1 cellular context compared by ENCODE assay signal in the genomic region with DNA sequence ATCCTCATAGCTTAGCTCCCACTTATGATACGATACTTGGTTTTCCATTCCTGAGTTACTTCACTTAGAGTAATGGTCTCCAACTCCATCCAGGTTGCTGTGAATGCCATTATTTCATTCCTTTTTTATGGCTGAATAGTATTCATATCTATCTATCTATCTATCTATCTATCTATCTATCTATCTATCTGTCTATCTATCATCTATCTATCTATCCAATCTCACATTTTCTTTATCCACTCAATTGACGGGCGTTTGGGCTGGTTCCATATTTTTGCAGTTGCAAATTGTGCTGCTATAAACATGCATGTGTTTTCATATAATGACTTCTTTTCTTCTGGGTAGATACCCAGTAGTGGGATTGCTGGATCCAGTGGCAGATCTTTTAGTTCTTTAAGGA.
A peak's percentile ranks its signal among the peaks of the same experiment; 100 is the strongest.
DNase-seq lines count a peak whose midpoint lies in the region; ATAC-seq, FAIRE-seq and TF ChIP-seq lines count a peak whose summit lies in the region.
"Not testable (repeated sequence)": the region's sequence is repeated elsewhere in the genome, so short reads cannot be mapped to it uniquely, and the experiment has no call there.

No MANE protein-coding gene starts in this region.

- H3K9me1 ChIP-seq in K562 (ENCODE audit: control insufficient read depth, insufficient read depth, low read length) = not testable (repeated sequence)

- DNase-seq in K562 (ENCODE audit: extremely low read depth in 1 of 4, low spot score in 3 of 4) = not testable (repeated sequence)

- not testable (repeated sequence) for TF ChIP-seq EP300 in K562 (IDR thresholded peaks at IDR 0.05; ENCODE audit: low read length)

- POLR2A ChIA-PET in K562 (lab: Yijun Ruan, JAX) = not testable (repeated sequence)

- in situ Hi-C loops in K562 (cut with MboI) = not testable (repeated sequence)

- not testable (repeated sequence) for H3K27me3 ChIP-seq in K562 (ENCODE audit: control insufficient read depth in 2 of 2, insufficient read depth in 2 of 2, low read length in 2 of 2)

- not testable (repeated sequence) for H3K79me2 ChIP-seq in K562 (ENCODE audit: control insufficient read depth, insufficient read depth, low read length)

- not testable (repeated sequence) for TF ChIP-seq RAD21 in K562 (CRISPR knock-in tag; conservative IDR thresholded peaks at IDR 0.05 in 1 of 2, IDR thresholded peaks at IDR 0.05 in 1 of 2)

- intact Hi-C loops in K562 (cut with micrococcal nuclease) = loop anchor here (5.0 kb wide), 1 partner anchor 71 kb away; no protein-coding TSS in a partner anchor

- H3K4me3 ChIP-seq in K562 = not testable (repeated sequence)

- not testable (repeated sequence) for H3K36me3 ChIP-seq in K562 (ENCODE audit: control insufficient read depth, insufficient read depth, low read length)

- CTCF ChIA-PET in K562 (lab: Yijun Ruan, JAX; ENCODE audit: low intra/inter-chr PET ratio) = not testable (repeated sequence)

- not testable (repeated sequence) for H3K9ac ChIP-seq in K562 (ENCODE audit: insufficient read depth in 1 of 2, low read depth in 2 of 2, low read length in 2 of 2)

- H3K4me2 ChIP-seq in K562 (ENCODE audit: insufficient read depth, low read length) = not testable (repeated sequence)

- not testable (repeated sequence) for TF ChIP-seq POLR2A in K562 (conservative IDR thresholded peaks at IDR 0.05)

- not testable (repeated sequence) for ATAC-seq in K562

- H3K4me1 ChIP-seq in K562 (replicated peaks in 1 of 2; ENCODE audit: control insufficient read depth in 2 of 2, insufficient read depth in 2 of 2, low read length in 2 of 2) = not testable (repeated sequence)

- H3K27ac ChIP-seq in K562 (ENCODE audit: extremely low read depth, low read depth, low read length) = not testable (repeated sequence)

- H4K20me1 ChIP-seq in K562 (replicated peaks; ENCODE audit: control insufficient read depth, insufficient read depth, low read length) = not testable (repeated sequence)

- WGBS in K562 (ENCODE audit: insufficient coverage, low coverage, missing lambda C conversion rate) = 4% methylated on average over 3 of the region's 3 CpGs

- H2AFZ ChIP-seq in K562 (ENCODE audit: low read depth, low read length) = not testable (repeated sequence)

- not testable (repeated sequence) for BruUV-seq in K562 (replicated peaks; lab: Mats Ljungman, UMichigan)

- H3K9me3 ChIP-seq in K562 (replicated peaks; ENCODE audit: control insufficient read depth, insufficient read depth, low read depth, low read length) = not testable (repeated sequence)

- not testable (repeated sequence) for FAIRE-seq in K562 (lab: Jason Lieb, UNC)

- TF ChIP-seq CTCF in K562 (IDR thresholded peaks at IDR 0.05 in 2 of 3, conservative IDR thresholded peaks at IDR 0.05 in 1 of 3; ENCODE audit: insufficient read depth in 2 of 3, low read depth in 1 of 3, low read length in 3 of 3) = not testable (repeated sequence)

TF ChIP-seq in K562, 482 proteins besides CTCF, POLR2A, EP300 and RAD21:
- peak; percentile 92 for TF ChIP-seq DACH1 (IDR thresholded peaks at IDR 0.05; ENCODE audit: partially characterized antibody)
